30 cellular contexts compared by ENCODE assay signal in the genomic region with DNA sequence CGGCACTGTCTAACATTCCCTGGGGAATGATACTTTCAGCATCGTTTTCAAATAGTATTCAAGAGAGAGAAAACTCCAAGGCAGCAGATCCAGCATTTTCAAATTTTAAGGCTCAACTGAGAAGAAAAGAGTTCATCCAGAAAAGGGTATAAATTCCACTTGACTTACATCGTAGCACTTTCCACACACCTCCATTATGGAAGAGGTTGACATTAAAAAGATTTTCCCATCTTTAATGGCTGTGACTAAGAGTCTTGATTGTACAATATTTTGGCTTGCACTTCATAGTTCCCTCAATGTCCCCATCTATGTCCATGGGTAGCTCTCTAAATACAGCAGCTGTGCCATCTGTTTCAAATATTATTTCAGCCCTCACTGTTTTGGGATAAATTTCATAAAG.
"Had no signal": no experiment of that assay in that cellular context is flagged by ENCODE, and none has a peak within 500 bp of the region (broad histone marks: within the 10 kb centered on the region; RNA-seq: fewer than 3 reads in every experiment).

No MANE protein-coding gene starts in this region.

- H3K4me3 ChIP-seq: ascending aorta, breast epithelium, cardiac muscle cell, esophagus muscularis mucosa had no signal

- H3K9me3 ChIP-seq: ascending aorta, breast epithelium, esophagus muscularis mucosa had no signal

- H3K9me3 Mint-ChIP-seq: activated CD4-positive, alpha-beta memory T cell treated with anti-CD3 and anti-CD28 coated beads for 36 hours; activated CD4-positive, alpha-beta T cell treated with anti-CD3 and anti-CD28 coated beads, Interleukin-2, amount 10 ng/mL, durations not matched to agents 24 days and 14 days; activated naive CD4-positive, alpha-beta T cell treated with anti-CD3 and anti-CD28 coated beads, Interleukin-2, amount 50 U/mL, for 72 hours; activated T-cell treated with anti-CD3 and anti-CD28 coated beads, Interleukin-2, amount 50 U/mL, for 72 hours; brain; effector memory CD8-positive, alpha-beta T cell had no signal

- H3K27ac ChIP-seq: ascending aorta, breast epithelium, cardiac muscle cell, esophagus muscularis mucosa had no signal

- H3K36me3 ChIP-seq: ascending aorta, breast epithelium, cardiac muscle cell, esophagus muscularis mucosa had no signal

- H3K36me3 Mint-ChIP-seq: activated CD4-positive, alpha-beta memory T cell treated with anti-CD3 and anti-CD28 coated beads for 36 hours; activated CD8-positive, alpha-beta memory T cell treated with anti-CD3 and anti-CD28 coated beads, Interleukin-2, amount 10 ng/mL, durations not matched to agents 7 days and 5 days; activated naive CD4-positive, alpha-beta T cell treated with anti-CD3 and anti-CD28 coated beads, Interleukin-2, amount 50 U/mL, for 72 hours; brain had no signal

- H3K4me1 Mint-ChIP-seq: activated CD4-positive, alpha-beta T cell treated with anti-CD3 and anti-CD28 coated beads for 36 hours had no signal

- DNase-seq: activated CD4-positive, alpha-beta memory T cell treated with anti-CD3 and anti-CD28 coated beads for 36 hours; activated CD4-positive, alpha-beta T cell treated with anti-CD3 and anti-CD28 coated beads for 36 hours; activated CD4-positive, alpha-beta T cell treated with anti-CD3 and anti-CD28 coated beads, Interleukin-2, amount 10 ng/mL, durations not matched to agents 24 days and 14 days; activated CD4-positive, CD25-positive, alpha-beta regulatory T cell; activated CD4-positive, CD25-positive, alpha-beta regulatory T cell treated with anti-CD3 and anti-CD28 coated beads, Interleukin-2, amount 50 U/mL, for 72 hours; activated CD8-positive, alpha-beta memory T cell treated with anti-CD3 and anti-CD28 coated beads, Interleukin-2, amount 10 ng/mL, durations not matched to agents 7 days and 5 days; activated CD8-positive, alpha-beta memory T cell treated with anti-CD3 and anti-CD28 coated beads, Interleukin-2, amount 50 U/mL, for 4 hours; activated CD8-positive, alpha-beta T cell treated with anti-CD3 and anti-CD28 coated beads, Interleukin-2, amount 10 ng/mL, durations not matched to agents 7 days and 5 days; activated gamma-delta T cell; activated naive CD4-positive, alpha-beta T cell; activated naive CD4-positive, alpha-beta T cell treated with anti-CD3 and anti-CD28 coated beads, Interleukin-2, amount 10 ng/mL, durations not matched to agents 7 days and 5 days; activated naive CD8-positive, alpha-beta T cell treated with anti-CD3 and anti-CD28 coated beads, Interleukin-2, amount 10 ng/mL, durations not matched to agents 7 days and 5 days; activated T-cell treated with anti-CD3 and anti-CD28 coated beads, Interleukin-2, amount 50 U/mL, for 24 hours; activated T-cell treated with anti-CD3 and anti-CD28 coated beads, Interleukin-2, amount 50 U/mL, for 72 hours; central memory CD4-positive, alpha-beta T cell; cortex of kidney; dermis blood vessel endothelial cell; effector CD4-positive, alpha-beta T cell; effector memory CD8-positive, alpha-beta T cell; erythroblast; foreskin fibroblast; head of caudate nucleus; hippocampal formation; T-helper 2 cell had no signal

- H3K4me1 ChIP-seq: ascending aorta, breast epithelium, esophagus muscularis mucosa had no signal

- H3K27ac Mint-ChIP-seq: activated CD4-positive, alpha-beta memory T cell treated with anti-CD3 and anti-CD28 coated beads for 36 hours; activated CD4-positive, alpha-beta T cell treated with anti-CD3 and anti-CD28 coated beads for 36 hours; activated CD4-positive, alpha-beta T cell treated with anti-CD3 and anti-CD28 coated beads, Interleukin-2, amount 10 ng/mL, durations not matched to agents 24 days and 14 days; activated CD8-positive, alpha-beta memory T cell treated with anti-CD3 and anti-CD28 coated beads, Interleukin-2, amount 10 ng/mL, durations not matched to agents 7 days and 5 days; activated CD8-positive, alpha-beta T cell treated with anti-CD3 and anti-CD28 coated beads, Interleukin-2, amount 10 ng/mL, durations not matched to agents 7 days and 5 days; activated naive CD4-positive, alpha-beta T cell treated with anti-CD3 and anti-CD28 coated beads, Interleukin-2, amount 10 ng/mL, durations not matched to agents 7 days and 5 days; activated naive CD4-positive, alpha-beta T cell treated with anti-CD3 and anti-CD28 coated beads, Interleukin-2, amount 50 U/mL, for 72 hours; activated naive CD8-positive, alpha-beta T cell treated with anti-CD3 and anti-CD28 coated beads, Interleukin-2, amount 10 ng/mL, durations not matched to agents 7 days and 5 days; activated T-cell treated with anti-CD3 and anti-CD28 coated beads, Interleukin-2, amount 50 U/mL, for 24 hours; activated T-cell treated with anti-CD3 and anti-CD28 coated beads, Interleukin-2, amount 50 U/mL, for 72 hours; brain; effector memory CD8-positive, alpha-beta T cell had no signal

- H3K4me3 Mint-ChIP-seq: activated CD4-positive, alpha-beta memory T cell treated with anti-CD3 and anti-CD28 coated beads for 36 hours; activated CD4-positive, alpha-beta T cell treated with anti-CD3 and anti-CD28 coated beads for 36 hours; activated CD4-positive, alpha-beta T cell treated with anti-CD3 and anti-CD28 coated beads, Interleukin-2, amount 10 ng/mL, durations not matched to agents 24 days and 14 days; activated CD8-positive, alpha-beta memory T cell treated with anti-CD3 and anti-CD28 coated beads, Interleukin-2, amount 10 ng/mL, durations not matched to agents 7 days and 5 days; activated CD8-positive, alpha-beta T cell treated with anti-CD3 and anti-CD28 coated beads, Interleukin-2, amount 10 ng/mL, durations not matched to agents 7 days and 5 days; activated naive CD4-positive, alpha-beta T cell treated with anti-CD3 and anti-CD28 coated beads, Interleukin-2, amount 10 ng/mL, durations not matched to agents 7 days and 5 days; activated naive CD8-positive, alpha-beta T cell treated with anti-CD3 and anti-CD28 coated beads, Interleukin-2, amount 10 ng/mL, durations not matched to agents 7 days and 5 days; activated T-cell treated with anti-CD3 and anti-CD28 coated beads, Interleukin-2, amount 50 U/mL, for 24 hours; activated T-cell treated with anti-CD3 and anti-CD28 coated beads, Interleukin-2, amount 50 U/mL, for 72 hours; brain; effector memory CD8-positive, alpha-beta T cell had no signal

- H3K27me3 ChIP-seq: ascending aorta, breast epithelium, cardiac muscle cell, esophagus muscularis mucosa had no signal

- H3K27me3 Mint-ChIP-seq: activated naive CD4-positive, alpha-beta T cell treated with anti-CD3 and anti-CD28 coated beads, Interleukin-2, amount 10 ng/mL, durations not matched to agents 7 days and 5 days had no signal
